In genomic region chr2:240530181-240530580, GRCh38 we compare ENCODE assay signal across 28 cellular contexts.
"Had no signal": no experiment of that assay in that cellular context is flagged by ENCODE, and none has a peak within 500 bp of the region (broad histone marks: within the 10 kb centered on the region; RNA-seq: fewer than 3 reads in every experiment).

No MANE protein-coding gene starts in this region.

- H3K4me3 ChIP-seq: gastrocnemius medialis, lung, mucosa of descending colon, pancreas, right atrium auricular region, sigmoid colon, thoracic aorta, tibial nerve, upper lobe of right lung, uterus had no signal

- H3K27me3 ChIP-seq: gastrocnemius medialis, neutrophil, pancreas, right atrium auricular region, sigmoid colon, tibial nerve, upper lobe of right lung, uterus had no signal

- DNase-seq: effector CD8-positive, alpha-beta T cell; foreskin fibroblast; gastrocnemius medialis; left ventricle myocardium superior; mesenchymal stem cell; mucosa of descending colon; naive B cell; sigmoid colon; stimulated activated CD4-positive, alpha-beta T cell treated with anti-CD3 and anti-CD28 coated beads, Interleukin-15, amount 100 ng/mL, for 24 hours; stimulated activated CD4-positive, alpha-beta T cell treated with anti-CD3 and anti-CD28 coated beads, Interleukin-2, amount 100 ng/mL, for 48 hours; stimulated activated naive B cell treated with anti-CD40 and anti-IgM and Interleukin-4, amounts not matched to agents 10 μg/mL and 1 μg/mL and 100 μg/mL, for 72 hours; upper lobe of right lung; uterus had no signal

- H3K36me3 ChIP-seq: right atrium auricular region, upper lobe of right lung, uterus had no signal

- H3K27ac Mint-ChIP-seq: endodermal cell; mesothelial cell of epicardium; natural killer cell treated with Interleukin-12 subunit alpha and Interleukin-12 subunit beta and Interleukin-15 and Interleukin-18, amount 100 ng/mL, for 72 hours; stimulated activated naive B cell treated with anti-CD40 and anti-IgM and Interleukin-4, amounts not matched to agents 10 μg/mL and 1 μg/mL and 100 μg/mL, for 72 hours; stimulated activated naive CD8-positive, alpha-beta T cell treated with anti-CD3 and anti-CD28 coated beads, Interleukin-15, Interleukin-2, amounts not matched to agents 100 ng/mL and 50 ng/mL, for 24 hours had no signal

- FAIRE-seq: keratinocyte, pancreas had no signal

- H3K4me1 ChIP-seq: gastrocnemius medialis, pancreas, right atrium auricular region, sigmoid colon, tibial nerve, upper lobe of right lung, uterus had no signal

- ATAC-seq: esophagus mucosa; gastrocnemius medialis; left ventricle myocardium superior; mucosa of descending colon; natural killer cell treated with Interleukin-12 subunit alpha and Interleukin-12 subunit beta and Interleukin-15 and Interleukin-18, amount 100 ng/mL, for 72 hours; pancreas; stimulated activated naive B cell treated with anti-CD40 and anti-IgM and Interleukin-4, amounts not matched to agents 10 μg/mL and 1 μg/mL and 100 μg/mL, for 72 hours had no signal

- H3K9me3 ChIP-seq: pancreas had no signal

- H3K4me1 Mint-ChIP-seq: mesothelial cell of epicardium, neural crest cell had no signal

- H3K4me3 Mint-ChIP-seq: endodermal cell; mesothelial cell of epicardium; naive B cell; natural killer cell treated with Interleukin-12 subunit alpha and Interleukin-12 subunit beta and Interleukin-15 and Interleukin-18, amount 100 ng/mL, for 72 hours; neural crest cell; stimulated activated naive B cell treated with anti-CD40 and anti-IgM and Interleukin-4, amounts not matched to agents 10 μg/mL and 1 μg/mL and 100 μg/mL, for 72 hours; stimulated activated naive CD8-positive, alpha-beta T cell treated with anti-CD3 and anti-CD28 coated beads, Interleukin-15, Interleukin-2, amounts not matched to agents 100 ng/mL and 50 ng/mL, for 24 hours had no signal

- H3K27me3 Mint-ChIP-seq: naive B cell; natural killer cell treated with Interleukin-12 subunit alpha and Interleukin-12 subunit beta and Interleukin-15 and Interleukin-18, amount 100 ng/mL, for 72 hours; progenitor cell of endocrine pancreas; stimulated activated naive B cell treated with anti-CD40 and anti-IgM and Interleukin-4, amounts not matched to agents 10 μg/mL and 1 μg/mL and 100 μg/mL, for 72 hours; stimulated activated naive CD8-positive, alpha-beta T cell treated with anti-CD3 and anti-CD28 coated beads, Interleukin-15, Interleukin-2, amounts not matched to agents 100 ng/mL and 50 ng/mL, for 24 hours had no signal

- H3K27ac ChIP-seq: epithelial cell of prostate, gastrocnemius medialis, neutrophil, pancreas, right atrium auricular region, sigmoid colon, thoracic aorta, tibial nerve, upper lobe of right lung, uterus had no signal
